ENCODE assay signal across 8 cellular contexts in genomic region chr9:99824378-99825157, GRCh38. TPM values are rescaled to one million over a fixed set of nuclear protein-coding genes. Genes with fewer than 3 reads are reported as not detected.
DNase-seq lines count a peak whose midpoint lies in the region; ATAC-seq and TF ChIP-seq lines count a peak whose summit lies in the region.

No MANE protein-coding gene starts in this region.

- peaks cover 18% of the 10 kb centered on the region for H3K27me3 Mint-ChIP-seq in HFFc6 (ENCODE audit: insufficient read depth)
- H3K27me3 Mint-ChIP-seq in WTC11 (ENCODE audit: low read depth), result peaks cover 95% of the 10 kb centered on the region

- CTCF ChIA-PET in WTC11 (lab: Charles Lee), result interaction anchor here (0.5 to 1.9 kb wide), 43 partner anchors 9 to 652 kb away, joined by 3 to 19 read pairs (median 4); partner anchors contain the start of genes ALG2, ERP44, INVS and SEC61B

- H3K9me3 Mint-ChIP-seq in HFFc6, result no peaks in the 10 kb centered on the region
- H3K9me3 Mint-ChIP-seq in WTC11, result no peaks in the 10 kb centered on the region

- H3K4me3 ChIP-seq in BLaER1 treated with 17β-estradiol and CSF1 and Interleukin-3, amounts not matched to agents 10 nM and 100 nM, result peak overlapping the region; percentile 65 to 87 (median 78)
- peak overlapping the region; percentile 83 for H3K4me3 ChIP-seq in coronary artery
- H3K4me3 ChIP-seq in lung, result peak overlapping the region; percentile 14

- ATAC-seq in WTC11 (peak; percentile 11), lung (ENCODE audit: insufficient read depth, low FRiP score) (no peak), GM19328 (IDR thresholded peaks at IDR 0.05; ENCODE audit: unreplicated experiment) (no peak), HG03469 (IDR thresholded peaks at IDR 0.05; ENCODE audit: unreplicated experiment) (no peak)

- POLR2A ChIA-PET in WTC11 (lab: Charles Lee), result interaction anchor here (0.9 to 1.4 kb wide), 2 partner anchors 11 to 59 kb away, joined by 3 to 4 read pairs; no protein-coding TSS in a partner anchor

- H3K9ac ChIP-seq in BLaER1 treated with 17β-estradiol and CSF1 and Interleukin-3, amounts not matched to agents 10 nM and 100 nM, result peak overlapping the region in 8 of 11 experiments; percentile 44 to 99 (median 64); a peak in 14 of 22 replicates

- H4K20me1 ChIP-seq in BLaER1 treated with 17β-estradiol and CSF1 and Interleukin-3, amounts not matched to agents 10 nM and 100 nM, result peaks cover 0 to 45% (median 36%) of the 10 kb centered on the region in 11 experiments; a peak in 19 of 22 replicates

- H3K36me3 ChIP-seq in BLaER1 treated with 17β-estradiol and CSF1 and Interleukin-3, amounts not matched to agents 10 nM and 100 nM, result no peaks in the 10 kb centered on the region
- H3K36me3 ChIP-seq in lung (ENCODE audit: control insufficient read depth in 2 of 2, insufficient read depth in 2 of 2, low read length in 2 of 2), result peaks cover 0 to under 1% of the 10 kb centered on the region in 2 donors

- H3K4me1 Mint-ChIP-seq in HFFc6 (ENCODE audit: low read depth) (peaks cover 21% of the 10 kb centered on the region), WTC11 (peaks cover 42% of the 10 kb centered on the region)

- DNase-seq in HFFc6 (peak; percentile 29), WTC11 (ENCODE audit: low spot score) (peak; percentile 88), coronary artery (ENCODE audit: low spot score) (peak; percentile 79), lung (ENCODE audit: low spot score) (peak; percentile 32)
- DNase-seq in stimulated activated CD8-positive, alpha-beta memory T cell treated with anti-CD3 and anti-CD28 coated beads, Interleukin-7, amount 100 ng/mL, for 4 hours (ENCODE audit: low read depth in 2 of 2), result peak; percentile 42 to 59

- H3K27ac Mint-ChIP-seq in HFFc6, result 0 out of 2 replicates have a peak overlapping the region, but pooled peaks have one; percentile 48
- H3K27ac Mint-ChIP-seq in WTC11, result no peak overlapping the region

- H3K27me3 ChIP-seq in BLaER1 treated with 17β-estradiol and CSF1 and Interleukin-3, amounts not matched to agents 10 nM and 100 nM, result peaks cover 55 to 78% (median 76%) of the 10 kb centered on the region in 11 experiments
- H3K27me3 ChIP-seq in lung (ENCODE audit: control insufficient read depth, insufficient read depth), result no peaks in the 10 kb centered on the region

- no peaks in the 10 kb centered on the region for H3K9me3 ChIP-seq in BLaER1 treated with 17β-estradiol and CSF1 and Interleukin-3, amounts not matched to agents 10 nM and 100 nM (replicated peaks in 1 of 11)
- peaks cover 0 to 7% of the 10 kb centered on the region in 2 donors for H3K9me3 ChIP-seq in lung (ENCODE audit: control insufficient read depth in 2 of 2, insufficient read depth in 1 of 2, low read length in 1 of 2)

- peak overlapping the region; percentile 99 for H3K4me3 Mint-ChIP-seq in HFFc6
- H3K4me3 Mint-ChIP-seq in WTC11, result peak overlapping the region; percentile 73

- peak overlapping the region; percentile 94 to 100 (median 99) for H3K4me2 ChIP-seq in BLaER1 treated with 17β-estradiol and CSF1 and Interleukin-3, amounts not matched to agents 10 nM and 100 nM

- 5 to 6% methylated on average over 56 of the region's 56 CpGs for WGBS in lung, 2 donors

- H3K4me1 ChIP-seq in BLaER1 treated with 17β-estradiol and CSF1 and Interleukin-3, amounts not matched to agents 10 nM and 100 nM, result peaks cover 16 to 51% (median 41%) of the 10 kb centered on the region in 10 experiments; a peak in 19 of 20 replicates
- H3K4me1 ChIP-seq in lung (ENCODE audit: control insufficient read depth in 2 of 2, insufficient read depth in 2 of 2, low read length in 2 of 2), result peaks cover 0 to 8% of the 10 kb centered on the region in 2 donors

- H3K27ac ChIP-seq in BLaER1 treated with 17β-estradiol and CSF1 and Interleukin-3, amounts not matched to agents 10 nM and 100 nM, result peak overlapping the region in 1 of 11 experiments; percentile 56; a peak in 2 of 22 replicates
- H3K27ac ChIP-seq in coronary artery (peak overlapping the region in 1 of 2 donors; percentile 93), lung (ENCODE audit: low read depth in 1 of 2, low read length in 1 of 2) (no peak overlapping the region)

- peaks cover 9% of the 10 kb centered on the region for H3K36me3 Mint-ChIP-seq in HFFc6 (ENCODE audit: low read depth)
- no peaks in the 10 kb centered on the region for H3K36me3 Mint-ChIP-seq in WTC11

- TF ChIP-seq CTCF in HFFc6 (IDR thresholded peaks at IDR 0.05) (peak; percentile 83), WTC11 (IDR thresholded peaks at IDR 0.05) (peak; percentile 73), coronary artery (IDR thresholded peaks at IDR 0.05) (peak; percentile 24), lung (IDR thresholded peaks at IDR 0.05; ENCODE audit: control extremely low read depth, extremely low read depth) (no peak)

TF ChIP-seq in WTC11, 78 proteins besides CTCF, POLR2A, EP300 and RAD21 (continues in another document):
- TF ChIP-seq ARID4B (CRISPR knock-in tag; IDR thresholded peaks at IDR 0.05; ENCODE audit: borderline replicate concordance) (peak; percentile 78; the same call in 1 of the 2 replicates), ATF3 (CRISPR knock-in tag; conservative IDR thresholded peaks at IDR 0.05) (no peak), ZNF532 (CRISPR knock-in tag; IDR thresholded peaks at IDR 0.05; ENCODE audit: borderline replicate concordance) (no peak), PRRX2 (CRISPR knock-in tag; IDR thresholded peaks at IDR 0.05) (no peak), ZNF317 (CRISPR knock-in tag; IDR thresholded peaks at IDR 0.05; ENCODE audit: borderline replicate concordance, low read depth) (no peak), TEAD4 (CRISPR knock-in tag; IDR thresholded peaks at IDR 0.05) (0 out of 2 replicates have a peak, but pooled peaks have one; percentile 17)

RNA-seq across cellular contexts. Expression of gene NR4A3, which starts 2.9 kb away (rescaled TPM):
- total RNA-seq in HFFc6 (2021; fragmentation: NEBNext Ultra II Directional; extraction: Animal tissue kit (Norgen Biotek cat#: 25700)), result 1 to 10 TPM; 1.2 to 3.1 (median 2.4) TPM
- total RNA-seq in WTC11 (2021) (0.46 to 0.57 TPM (median 0.50 TPM) in 3 replicates), lung (10 to 100 TPM in 1 of 2 donors, 1 to 10 TPM in 1; 2.3 to 11.7 TPM)
- polyA plus RNA-seq in lung, result 1 to 10 TPM; 2.6 to 2.7 TPM

Comparison
In these comparisons a context has a peak if more than half of its experiments do, and no peak if none do; other contexts are left out.
1. H3K4me3 ChIP-seq: peak in every context shown above with its lines; median percentile 83 in coronary artery; 78 in BLaER1 treated with 17β-estradiol and CSF1 and Interleukin-3, amounts not matched to agents 10 nM and 100 nM; 14 in lung.
2. DNase-seq: peak in every context shown above with its lines; median percentile 88 in WTC11; 79 in coronary artery; 50 in stimulated activated CD8-positive, alpha-beta memory T cell treated with anti-CD3 and anti-CD28 coated beads, Interleukin-7, amount 100 ng/mL, for 4 hours; 32 in lung; 29 in HFFc6.